ENCODE assay signal across 12 cellular contexts in genomic region chr3:117399311-117400068, GRCh38.
DNase-seq lines count a peak whose midpoint lies in the region; ATAC-seq, FAIRE-seq and TF ChIP-seq lines count a peak whose summit lies in the region.
"Had no signal": no experiment of that assay in that cellular context is flagged by ENCODE, and none has a peak within 500 bp of the region (broad histone marks: within the 10 kb centered on the region; RNA-seq: fewer than 3 reads in every experiment).

No MANE protein-coding gene starts in this region.

- FAIRE-seq in urothelium cell line (lab: Jason Lieb, UNC) = no peak
- no peak for FAIRE-seq in RCC 7860 (lab: Jason Lieb, UNC)

- peak overlapping the region; percentile 10 for H3K4me3 ChIP-seq in astrocyte of the spinal cord (ENCODE audit: low read depth, low read length)
- H3K4me3 ChIP-seq: adrenal gland, spleen, upper lobe of left lung had no signal

- DNase-seq in NCI-H510A treated with DMSO at 0.1 percent for 48 hours (lab: John Stamatoyannopoulos, UW) (peak; percentile 52), NCI-H510A (lab: John Stamatoyannopoulos, UW) (no peak), astrocyte of the spinal cord (ENCODE audit: low read depth, low spot score) (peak; percentile 50), left kidney (ENCODE audit: low read depth, low spot score) (peak; percentile 35), urothelium cell line (ENCODE audit: low spot score) (peak; percentile 37), RCC 7860 (ENCODE audit: low spot score) (no peak)
- no peak for DNase-seq in effector CD8-positive, alpha-beta T cell (lab: John Stamatoyannopoulos, UW)
- DNase-seq: NCI-H446 treated with DMSO at 0.1 percent for 48 hours, spleen, upper lobe of left lung had no signal

- no peak for TF ChIP-seq CTCF in astrocyte of the spinal cord (IDR thresholded peaks at IDR 0.05; ENCODE audit: low read depth, low read length)

- in situ Hi-C loops in astrocyte of the spinal cord (cut with HindIII; ENCODE audit: low sequenced_read_pairs) = no loop called here

- ATAC-seq in HG03175 (IDR thresholded peaks at IDR 0.05; ENCODE audit: unreplicated experiment) = no peak

Comparison
In these comparisons a context has a peak if more than half of its experiments do, and no peak if none do; other contexts are left out.
1. DNase-seq: peak in NCI-H510A treated with DMSO at 0.1 percent for 48 hours (single experiment), astrocyte of the spinal cord (single experiment), left kidney (single experiment) and urothelium cell line (single experiment); none in NCI-H510A (single experiment), effector CD8-positive, alpha-beta T cell (single experiment) and RCC 7860 (single experiment).